Comparison of ENCODE assay signal across 22 cellular contexts in the genomic region with DNA sequence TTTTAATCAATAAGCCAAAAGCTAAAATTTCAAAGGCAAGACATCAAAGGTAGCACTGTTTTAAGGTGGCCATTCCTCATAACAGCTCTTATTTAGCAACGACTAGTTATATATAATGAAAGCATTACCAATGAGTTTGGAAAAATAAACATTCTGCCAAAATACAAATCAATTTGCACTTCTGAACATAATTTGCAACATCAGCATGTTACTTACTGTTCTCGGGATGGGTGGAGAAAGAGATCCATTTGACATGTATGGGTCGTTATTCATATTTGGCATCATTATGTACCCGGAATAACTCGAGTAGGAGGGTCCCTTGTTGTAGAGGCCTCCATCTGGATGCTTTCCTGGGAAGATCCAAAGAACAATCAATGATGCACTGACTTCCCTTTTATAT. TPM values are rescaled to one million over a fixed set of nuclear protein-coding genes. Genes with fewer than 3 reads are reported as not detected.
DNase-seq lines count a peak whose midpoint lies in the region; ATAC-seq and TF ChIP-seq lines count a peak whose summit lies in the region.
"Had no signal": no experiment of that assay in that cellular context is flagged by ENCODE, and none has a peak within 500 bp of the region (broad histone marks: within the 10 kb centered on the region; RNA-seq: fewer than 3 reads in every experiment).

No MANE protein-coding gene starts in this region.

- no peak for DNase-seq in activated T-cell treated with anti-CD3 and anti-CD28 coated beads, Interleukin-2, amount 50 U/mL, for 24 hours
- DNase-seq in activated T-cell treated with anti-CD3 and anti-CD28 coated beads for 4 hours (no peak), DND-41 (no peak), erythroblast (lab: John Stamatoyannopoulos, UW) (no peak), neuronal stem cell (ENCODE audit: low spot score) (no peak)
- DNase-seq in activated T-helper 1 cell treated with anti-CD3 and anti-CD28 coated beads, Interleukin-12 subunit alpha, Interleukin-12 subunit beta, Interleukin-2, Interleukin-4 antibody, amounts not matched to agents 30 ng/mL and 10 ng/mL and 1 ng/mL, durations not matched to agents 14 hours and 24 hours and 36 hours (ENCODE audit: low spot score) = no peak
- DNase-seq: ACHN; amygdala; central memory CD4-positive, alpha-beta T cell; gastrocnemius medialis; H9; NCI-H1417 treated with DMSO at 0.1 percent for 48 hours; NCI-H2171 treated with DMSO at 0.1 percent for 48 hours; NCI-H526 treated with DMSO at 0.1 percent for 48 hours; Right ventricle myocardium superior; small intestine; stimulated activated CD4-positive, alpha-beta T cell treated with anti-CD3 and anti-CD28 coated beads, Interleukin-4, amount 100 ng/mL, for 24 hours; substantia nigra; uterus had no signal

- peaks cover 100% of the 10 kb centered on the region for H3K79me2 ChIP-seq in DND-41 (ENCODE audit: insufficient read depth, low read length)

- no CpG with 5 or more reads among the region's 5 CpGs for WGBS in neuronal stem cell (ENCODE audit: extremely low coverage in 2 of 2, insufficient read length in 2 of 2, insufficient replicate concordance in 1 of 2), 2 donors

- no peak overlapping the region for H2AK5ac ChIP-seq in neuronal stem cell (ENCODE audit: low read depth, low read length)

- no peak for ATAC-seq in DND-41 (ENCODE audit: insufficient read depth, low read depth)
- no peak for ATAC-seq in HG03097 (IDR thresholded peaks at IDR 0.05; ENCODE audit: low FRiP score, unreplicated experiment)
- ATAC-seq: gastrocnemius medialis had no signal

- no peaks in the 10 kb centered on the region for H3K27me3 ChIP-seq in DND-41 (ENCODE audit: insufficient read depth, low read length, poor library complexity)
- H3K27me3 ChIP-seq in neuronal stem cell (ENCODE audit: control insufficient read depth in 3 of 3, insufficient read depth in 3 of 3, low read depth in 1 of 3, low read length in 3 of 3) = peaks cover 0 to 11% (median 0%) of the 10 kb centered on the region in 3 experiments

- H3K9me3 ChIP-seq in DND-41 (ENCODE audit: insufficient read depth, low read length, severe bottlenecking) (no peaks in the 10 kb centered on the region), neuronal stem cell (replicated peaks in 1 of 2; ENCODE audit: control insufficient read depth in 2 of 2, insufficient read depth in 1 of 2, low read depth in 1 of 2, low read length in 2 of 2) (no peaks in the 10 kb centered on the region)
- H3K9me3 ChIP-seq: gastrocnemius medialis, uterus had no signal

- no peak overlapping the region for H3K14ac ChIP-seq in neuronal stem cell (ENCODE audit: low read length)

- no peak overlapping the region for H2AFZ ChIP-seq in DND-41 (ENCODE audit: low read depth, low read length)
- no peak overlapping the region for H2AFZ ChIP-seq in neuronal stem cell (ENCODE audit: low read length)

- no peaks in the 10 kb centered on the region for H3K27me3 Mint-ChIP-seq in activated T-cell treated with anti-CD3 and anti-CD28 coated beads, Interleukin-2, amount 50 U/mL, for 24 hours
- H3K27me3 Mint-ChIP-seq in activated T-helper 1 cell treated with anti-CD3 and anti-CD28 coated beads, Interleukin-12 subunit alpha, Interleukin-12 subunit beta, Interleukin-2, Interleukin-4 antibody, amounts not matched to agents 30 ng/mL and 10 ng/mL and 1 ng/mL, durations not matched to agents 14 hours and 24 hours and 36 hours (ENCODE audit: insufficient read depth) = peaks cover 3% of the 10 kb centered on the region
- peaks cover 41% of the 10 kb centered on the region for H3K27me3 Mint-ChIP-seq in nephron (ENCODE audit: low read depth)

- H4K20me1 ChIP-seq in DND-41 (ENCODE audit: insufficient read depth, low read length) = peaks cover 77% of the 10 kb centered on the region

- peaks cover 87% of the 10 kb centered on the region for H3K36me3 Mint-ChIP-seq in activated T-cell treated with anti-CD3 and anti-CD28 coated beads, Interleukin-2, amount 50 U/mL, for 24 hours (ENCODE audit: low read depth)
- H3K36me3 Mint-ChIP-seq in activated T-helper 1 cell treated with anti-CD3 and anti-CD28 coated beads, Interleukin-12 subunit alpha, Interleukin-12 subunit beta, Interleukin-2, Interleukin-4 antibody, amounts not matched to agents 30 ng/mL and 10 ng/mL and 1 ng/mL, durations not matched to agents 14 hours and 24 hours and 36 hours (ENCODE audit: low read depth) = peaks cover 50% of the 10 kb centered on the region
- peaks cover 20% of the 10 kb centered on the region for H3K36me3 Mint-ChIP-seq in nephron (ENCODE audit: low read depth)

- peak overlapping the region; percentile 88 for H3K27ac Mint-ChIP-seq in activated T-cell treated with anti-CD3 and anti-CD28 coated beads, Interleukin-2, amount 50 U/mL, for 24 hours
- H3K27ac Mint-ChIP-seq in activated T-helper 1 cell treated with anti-CD3 and anti-CD28 coated beads, Interleukin-12 subunit alpha, Interleukin-12 subunit beta, Interleukin-2, Interleukin-4 antibody, amounts not matched to agents 30 ng/mL and 10 ng/mL and 1 ng/mL, durations not matched to agents 14 hours and 24 hours and 36 hours = peak overlapping the region; percentile 88
- H3K27ac Mint-ChIP-seq in nephron = no peak overlapping the region
- H3K27ac Mint-ChIP-seq: H9 had no signal

- H3K4ac ChIP-seq in neuronal stem cell (ENCODE audit: low read length) = no peak overlapping the region

- H3K4me1 Mint-ChIP-seq in activated T-cell treated with anti-CD3 and anti-CD28 coated beads, Interleukin-2, amount 50 U/mL, for 24 hours (ENCODE audit: low read depth) = peaks cover 60% of the 10 kb centered on the region
- H3K4me1 Mint-ChIP-seq in activated T-helper 1 cell treated with anti-CD3 and anti-CD28 coated beads, Interleukin-12 subunit alpha, Interleukin-12 subunit beta, Interleukin-2, Interleukin-4 antibody, amounts not matched to agents 30 ng/mL and 10 ng/mL and 1 ng/mL, durations not matched to agents 14 hours and 24 hours and 36 hours (ENCODE audit: low read depth) = peaks cover 71% of the 10 kb centered on the region
- peaks cover 20% of the 10 kb centered on the region for H3K4me1 Mint-ChIP-seq in nephron

- H3K23ac ChIP-seq in neuronal stem cell (ENCODE audit: low read depth, low read length, poor library complexity) = no peak overlapping the region

- no peaks in the 10 kb centered on the region for H3K9me3 Mint-ChIP-seq in activated T-cell treated with anti-CD3 and anti-CD28 coated beads, Interleukin-2, amount 50 U/mL, for 24 hours
- no peaks in the 10 kb centered on the region for H3K9me3 Mint-ChIP-seq in activated T-helper 1 cell treated with anti-CD3 and anti-CD28 coated beads, Interleukin-12 subunit alpha, Interleukin-12 subunit beta, Interleukin-2, Interleukin-4 antibody, amounts not matched to agents 30 ng/mL and 10 ng/mL and 1 ng/mL, durations not matched to agents 14 hours and 24 hours and 36 hours
- no peaks in the 10 kb centered on the region for H3K9me3 Mint-ChIP-seq in nephron

- no peak for TF ChIP-seq POLR2A in erythroblast (IDR thresholded peaks at IDR 0.05; ENCODE audit: low read length)

- H3K36me3 ChIP-seq in DND-41 (ENCODE audit: insufficient read depth, low read length) = peaks cover 82% of the 10 kb centered on the region
- peaks cover 0 to 15% of the 10 kb centered on the region in 2 donors for H3K36me3 ChIP-seq in neuronal stem cell (replicated peaks in 1 of 2; ENCODE audit: control insufficient read depth in 2 of 2, insufficient read depth in 2 of 2, low read length in 2 of 2)
- H3K36me3 ChIP-seq: gastrocnemius medialis, uterus had no signal

- H2BK120ac ChIP-seq in neuronal stem cell (ENCODE audit: low read depth, low read length) = no peak overlapping the region

- H2BK12ac ChIP-seq in neuronal stem cell (ENCODE audit: low read length) = no peak overlapping the region

- H3K27ac ChIP-seq in DND-41 (ENCODE audit: low read length) = peak overlapping the region; percentile 95
- no peak overlapping the region for H3K27ac ChIP-seq in neuronal stem cell (replicated peaks; ENCODE audit: low read length)
- H3K27ac ChIP-seq: gastrocnemius medialis, uterus had no signal

- H4K91ac ChIP-seq in neuronal stem cell (ENCODE audit: low read depth, low read length, poor library complexity) = no peak overlapping the region

- H3K4me2 ChIP-seq in DND-41 (ENCODE audit: insufficient read depth, low read length) (peak overlapping the region; percentile 65), neuronal stem cell (ENCODE audit: insufficient read depth, low read length, poor library complexity, severe bottlenecking) (no peak overlapping the region)

- peak overlapping the region; percentile 98 for H3K4me3 Mint-ChIP-seq in activated T-cell treated with anti-CD3 and anti-CD28 coated beads, Interleukin-2, amount 50 U/mL, for 24 hours
- peak overlapping the region; percentile 98 for H3K4me3 Mint-ChIP-seq in activated T-helper 1 cell treated with anti-CD3 and anti-CD28 coated beads, Interleukin-12 subunit alpha, Interleukin-12 subunit beta, Interleukin-2, Interleukin-4 antibody, amounts not matched to agents 30 ng/mL and 10 ng/mL and 1 ng/mL, durations not matched to agents 14 hours and 24 hours and 36 hours
- peak overlapping the region in 2 of 3 experiments; percentile 54 for H3K4me3 Mint-ChIP-seq in nephron
- H3K4me3 Mint-ChIP-seq: H9 had no signal

- H3K4me1 ChIP-seq in DND-41 (ENCODE audit: insufficient read depth, low read length) (peaks cover 60% of the 10 kb centered on the region), neuronal stem cell (ENCODE audit: control insufficient read depth in 2 of 2, insufficient read depth in 1 of 2, low read depth in 1 of 2, low read length in 2 of 2) (peaks cover 0 to 10% of the 10 kb centered on the region in 2 donors)
- H3K4me1 ChIP-seq: uterus had no signal

- no peaks in the 10 kb centered on the region for H3K79me1 ChIP-seq in neuronal stem cell (ENCODE audit: low read depth, low read length)

- intact Hi-C loops in activated T-helper 1 cell treated with anti-CD3 and anti-CD28 coated beads, Interleukin-12 subunit alpha, Interleukin-12 subunit beta, Interleukin-2, Interleukin-4 antibody, amounts not matched to agents 30 ng/mL and 10 ng/mL and 1 ng/mL, durations not matched to agents 14 hours and 24 hours and 36 hours (cut with micrococcal nuclease) = no loop called here

- no peak overlapping the region for H2BK5ac ChIP-seq in neuronal stem cell (ENCODE audit: low read length)

- peak overlapping the region; percentile 95 for H3K9ac ChIP-seq in DND-41 (ENCODE audit: low read depth, low read length)
- H3K9ac ChIP-seq in neuronal stem cell (ENCODE audit: low read depth, low read length, poor library complexity) = no peak overlapping the region

- no peak overlapping the region for H2BK15ac ChIP-seq in neuronal stem cell (ENCODE audit: low read length)

- TF ChIP-seq CTCF in DND-41 (IDR thresholded peaks at IDR 0.05; ENCODE audit: borderline replicate concordance, extremely low read depth, low read length, poor library complexity, severe bottlenecking) (no peak), nephron (IDR thresholded peaks at IDR 0.05; ENCODE audit: unreplicated experiment in 3 of 3) (no peak)

- H3K4me3 ChIP-seq in DND-41 (ENCODE audit: low read depth in 1 of 2, low read length in 2 of 2) = peak overlapping the region; percentile 45 to 64
- no peak overlapping the region for H3K4me3 ChIP-seq in neuronal stem cell (ENCODE audit: low read length in 2 of 2)
- H3K4me3 ChIP-seq: gastrocnemius medialis, uterus had no signal

- no peak overlapping the region for H4K8ac ChIP-seq in neuronal stem cell (ENCODE audit: low read depth, low read length)

- no peak overlapping the region for H3K18ac ChIP-seq in neuronal stem cell (ENCODE audit: low read length)

RNA-seq across cellular contexts. Expression of gene LEF1, which starts 5.4 kb away (rescaled TPM):
- 133 and 139 TPM in 2 replicates for total RNA-seq in activated T-helper 1 cell treated with anti-CD3 and anti-CD28 coated beads, Interleukin-12 subunit alpha, Interleukin-12 subunit beta, Interleukin-2, Interleukin-4 antibody, amounts not matched to agents 30 ng/mL and 10 ng/mL and 1 ng/mL, durations not matched to agents 14 hours and 24 hours and 36 hours
- polyA plus RNA-seq in neuronal stem cell (2013, experiment 1 of 2) = 17.2 TPM
- 17.0 TPM for polyA plus RNA-seq in neuronal stem cell (2013, experiment 2 of 2)
- total RNA-seq: pulmonary artery endothelial cell had no signal

Comparison
In these comparisons a context has a peak if more than half of its experiments do, and no peak if none do; other contexts are left out.
1. H3K27ac Mint-ChIP-seq: peak in activated T-cell treated with anti-CD3 and anti-CD28 coated beads, Interleukin-2, amount 50 U/mL, for 24 hours (single experiment) and activated T-helper 1 cell treated with anti-CD3 and anti-CD28 coated beads, Interleukin-12 subunit alpha, Interleukin-12 subunit beta, Interleukin-2, Interleukin-4 antibody, amounts not matched to agents 30 ng/mL and 10 ng/mL and 1 ng/mL, durations not matched to agents 14 hours and 24 hours and 36 hours (single experiment); none in nephron (0 of 3).
2. H3K4me3 ChIP-seq: peak in DND-41 (2 of 2); none in neuronal stem cell (0 of 2).
3. Peak in every context shown above with its lines, with median percentiles within 50 percentile points of each other: H3K4me3 Mint-ChIP-seq.